Comparison of ENCODE assay signal across 18 cellular contexts in genomic region chr1:45492691-45493090, GRCh38.
"Had no signal": no experiment of that assay in that cellular context is flagged by ENCODE, and none has a peak within 500 bp of the region (broad histone marks: within the 10 kb centered on the region; RNA-seq: fewer than 3 reads in every experiment).

No MANE protein-coding gene starts in this region.

- H3K4me3 Mint-ChIP-seq: activated naive CD4-positive, alpha-beta T cell treated with anti-CD3 and anti-CD28 coated beads, Interleukin-2, amount 10 ng/mL, durations not matched to agents 7 days and 5 days; activated T-helper 1 cell treated with anti-CD3 and anti-CD28 coated beads, Interleukin-12 subunit alpha, Interleukin-12 subunit beta, Interleukin-2, Interleukin-4 antibody, amounts not matched to agents 30 ng/mL and 10 ng/mL and 1 ng/mL, durations not matched to agents 14 hours and 24 hours and 36 hours; central memory CD8-positive, alpha-beta T cell; mesothelial cell of epicardium had no signal

- H3K27me3 ChIP-seq: hepatocyte, right lobe of liver, suprapubic skin, tibial artery had no signal

- H3K36me3 ChIP-seq: right lobe of liver, tibial artery had no signal

- H3K4me3 ChIP-seq: hepatocyte, right lobe of liver, skin epidermis, suprapubic skin, tibial artery had no signal

- H3K27ac ChIP-seq: epithelial cell of prostate, hepatocyte, right lobe of liver, suprapubic skin had no signal

- H3K9me3 ChIP-seq: right lobe of liver, suprapubic skin, tibial artery had no signal

- H3K4me1 Mint-ChIP-seq: central memory CD8-positive, alpha-beta T cell had no signal

- ATAC-seq: activated CD4-positive, CD25-positive, alpha-beta regulatory T cell treated with anti-CD3 and anti-CD28 coated beads, Interleukin-2, amount 50 U/mL, for 24 hours; left colon; naive thymus-derived CD8-positive, alpha-beta T cell; right lobe of liver had no signal

- H3K36me3 Mint-ChIP-seq: mesothelial cell of epicardium had no signal

- H3K9me3 Mint-ChIP-seq: activated naive CD4-positive, alpha-beta T cell treated with anti-CD3 and anti-CD28 coated beads, Interleukin-2, amount 10 ng/mL, durations not matched to agents 7 days and 5 days; activated T-helper 1 cell treated with anti-CD3 and anti-CD28 coated beads, Interleukin-12 subunit alpha, Interleukin-12 subunit beta, Interleukin-2, Interleukin-4 antibody, amounts not matched to agents 30 ng/mL and 10 ng/mL and 1 ng/mL, durations not matched to agents 14 hours and 24 hours and 36 hours; central memory CD8-positive, alpha-beta T cell; mesothelial cell of epicardium; naive thymus-derived CD8-positive, alpha-beta T cell had no signal

- H3K27me3 Mint-ChIP-seq: activated naive CD4-positive, alpha-beta T cell treated with anti-CD3 and anti-CD28 coated beads, Interleukin-2, amount 10 ng/mL, durations not matched to agents 7 days and 5 days; central memory CD8-positive, alpha-beta T cell; naive thymus-derived CD8-positive, alpha-beta T cell had no signal

- H2AFZ ChIP-seq: hepatocyte had no signal

- DNase-seq: activated T-cell treated with anti-CD3 and anti-CD28 coated beads, Interleukin-2, amount 50 U/mL, for 1 hour had no signal

- FAIRE-seq: bronchial epithelial cell, endometrium, frontal cortex, keratinocyte had no signal

- H3K4me2 ChIP-seq: hepatocyte had no signal

- H3K27ac Mint-ChIP-seq: activated naive CD4-positive, alpha-beta T cell treated with anti-CD3 and anti-CD28 coated beads, Interleukin-2, amount 10 ng/mL, durations not matched to agents 7 days and 5 days; activated T-helper 1 cell treated with anti-CD3 and anti-CD28 coated beads, Interleukin-12 subunit alpha, Interleukin-12 subunit beta, Interleukin-2, Interleukin-4 antibody, amounts not matched to agents 30 ng/mL and 10 ng/mL and 1 ng/mL, durations not matched to agents 14 hours and 24 hours and 36 hours; mesothelial cell of epicardium had no signal
